In genomic region chr1:212225871-212226302, GRCh38 we compare ENCODE assay signal across 2 cellular contexts.
TF ChIP-seq lines count a peak whose summit lies in the region.

No MANE protein-coding gene starts in this region.

TF ChIP-seq in GM23338, 12 proteins besides CTCF, POLR2A, EP300 and RAD21:
- TF ChIP-seq JUNB (IDR thresholded peaks at IDR 0.05; ENCODE audit: unreplicated experiment) (no peak), EZH2 (IDR thresholded peaks at IDR 0.05; ENCODE audit: low read depth, unreplicated experiment) (no peak), REST (IDR thresholded peaks at IDR 0.05; ENCODE audit: unreplicated experiment) (no peak), EZH2phosphoT487 (IDR thresholded peaks at IDR 0.05; ENCODE audit: unreplicated experiment) (no peak), NANOG (IDR thresholded peaks at IDR 0.05; ENCODE audit: borderline replicate concordance) (no peak), STAT1 (IDR thresholded peaks at IDR 0.05; ENCODE audit: unreplicated experiment) (no peak), ZNF331 (CRISPR knock-in tag; IDR thresholded peaks at IDR 0.05; ENCODE audit: low read depth) (no peak)

TF ChIP-seq in GM12878, 131 proteins besides CTCF, POLR2A, EP300 and RAD21:
- TF ChIP-seq RELA (IDR thresholded peaks at IDR 0.05; ENCODE audit: borderline replicate concordance, partially characterized antibody) = no peak
- peak; percentile 73 for TF ChIP-seq RUNX3 (IDR thresholded peaks at IDR 0.05; ENCODE audit: low read length)
- no peak for TF ChIP-seq ATF2 (IDR thresholded peaks at IDR 0.05; ENCODE audit: low read length)
- no peak for TF ChIP-seq ZZZ3 (IDR thresholded peaks at IDR 0.05; ENCODE audit: control insufficient read depth, insufficient read length, low read depth)
